ENCODE assay signal across 19 cellular contexts in the genomic region with DNA sequence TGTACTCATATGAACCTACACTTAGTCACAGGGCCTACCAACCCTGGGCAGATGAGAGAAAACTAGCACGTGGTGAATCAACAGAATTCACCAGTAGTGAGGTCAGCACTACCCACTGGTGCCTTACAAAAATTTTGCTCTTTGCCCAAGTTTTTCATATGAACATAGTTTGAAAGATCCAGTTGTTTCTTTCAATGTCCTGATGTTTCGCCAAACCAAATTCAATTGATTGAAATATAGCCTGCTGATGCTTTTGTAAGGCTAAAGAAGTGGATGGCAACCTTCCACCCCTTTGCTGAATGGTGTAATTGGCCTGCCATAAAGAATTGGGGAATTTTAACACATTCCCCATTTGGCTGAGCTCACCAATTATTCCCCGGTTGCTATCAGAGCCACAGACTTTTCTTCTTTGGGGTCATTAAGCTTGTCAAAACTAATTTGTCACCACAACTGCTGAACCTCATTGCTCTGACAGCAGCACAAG.
DNase-seq lines count a peak whose midpoint lies in the region.
"Had no signal": no experiment of that assay in that cellular context is flagged by ENCODE, and none has a peak within 500 bp of the region (broad histone marks: within the 10 kb centered on the region; RNA-seq: fewer than 3 reads in every experiment).

No MANE protein-coding gene starts in this region.

- peak overlapping the region; percentile 59 for H3K27ac ChIP-seq in caudate nucleus (ENCODE audit: low read depth, low read length)
- H3K27ac ChIP-seq in SJCRH30, result no peak overlapping the region
- H3K27ac ChIP-seq: cardiac muscle cell, KMS-11, ovary, WERI-Rb-1 had no signal

- no peak overlapping the region for H3K4me3 Mint-ChIP-seq in T-helper 2 cell treated with Interferon-gamma antibody and Interleukin-4, amounts not matched to agents 5 μg/mL and 100 μg/mL, for 36 hours
- H3K4me3 Mint-ChIP-seq: endodermal cell had no signal

- H3K27me3 ChIP-seq in SJCRH30, result no peaks in the 10 kb centered on the region
- H3K27me3 ChIP-seq: cardiac muscle cell, ovary had no signal

- no peak overlapping the region for H3K4me3 ChIP-seq in SJCRH30
- H3K4me3 ChIP-seq: cardiac muscle cell, ovary had no signal

- peaks cover 12% of the 10 kb centered on the region; the same call in 1 of the 2 replicates for H3K4me1 ChIP-seq in SJCRH30

- H3K9me3 Mint-ChIP-seq in T-helper 2 cell treated with Interferon-gamma antibody and Interleukin-4, amounts not matched to agents 5 μg/mL and 100 μg/mL, for 36 hours, result no peaks in the 10 kb centered on the region
- H3K9me3 Mint-ChIP-seq: endodermal cell had no signal

- peaks cover 12% of the 10 kb centered on the region for H3K4me1 Mint-ChIP-seq in T-helper 2 cell treated with Interferon-gamma antibody and Interleukin-4, amounts not matched to agents 5 μg/mL and 100 μg/mL, for 36 hours (ENCODE audit: low read depth)

- H3K9me3 ChIP-seq in SJCRH30 (replicated peaks), result no peaks in the 10 kb centered on the region
- H3K9me3 ChIP-seq: ovary had no signal

- H3K36me3 Mint-ChIP-seq in T-helper 2 cell treated with Interferon-gamma antibody and Interleukin-4, amounts not matched to agents 5 μg/mL and 100 μg/mL, for 36 hours (ENCODE audit: low read depth), result peaks cover 4% of the 10 kb centered on the region

- no peak overlapping the region for H3K27ac Mint-ChIP-seq in T-helper 2 cell treated with Interferon-gamma antibody and Interleukin-4, amounts not matched to agents 5 μg/mL and 100 μg/mL, for 36 hours
- H3K27ac Mint-ChIP-seq: endodermal cell had no signal

- no peaks in the 10 kb centered on the region for H3K27me3 Mint-ChIP-seq in T-helper 2 cell treated with Interferon-gamma antibody and Interleukin-4, amounts not matched to agents 5 μg/mL and 100 μg/mL, for 36 hours (ENCODE audit: low read depth)

- no peaks in the 10 kb centered on the region for H3K36me3 ChIP-seq in SJCRH30
- H3K36me3 ChIP-seq: cardiac muscle cell, ovary, WERI-Rb-1 had no signal

- DNase-seq in AG08395 (ENCODE audit: low spot score) (peak; percentile 60), LHCN-M2 (ENCODE audit: low read depth) (peak; percentile 68), caudate nucleus (lab: John Stamatoyannopoulos, UW) (peak in 4 of 61 donors; percentile 8 to 51 (median 16)), medulla oblongata (ENCODE audit: extremely low spot score) (peak; percentile 61), SJCRH30 (no peak), DMS114 treated with DMSO at 0.1 percent for 48 hours (lab: John Stamatoyannopoulos, UW; ENCODE audit: unreplicated experiment) (no peak)
- DNase-seq in stimulated activated CD4-positive, alpha-beta T cell treated with anti-CD3 and anti-CD28 coated beads, Interleukin-2, amount 100 ng/mL, for 48 hours, result no peak
- no peak for DNase-seq in T-helper 2 cell treated with Interferon-gamma antibody and Interleukin-4, amounts not matched to agents 5 μg/mL and 100 μg/mL, for 36 hours (ENCODE audit: low spot score)
- DNase-seq: ACHN; activated naive CD4-positive, alpha-beta T cell; endodermal cell; glutamatergic neuron; islet precursor cell; NCI-H524 treated with DMSO at 0.1 percent for 48 hours; ovary; SW 1271; WERI-Rb-1 had no signal

Comparison
In these comparisons a context has a peak if more than half of its experiments do, and no peak if none do; other contexts are left out.
1. DNase-seq: peak in AG08395 (single experiment), LHCN-M2 (single experiment) and medulla oblongata (single experiment); none in SJCRH30 (0 of 2), stimulated activated CD4-positive, alpha-beta T cell treated with anti-CD3 and anti-CD28 coated beads, Interleukin-2, amount 100 ng/mL, for 48 hours (0 of 2), T-helper 2 cell treated with Interferon-gamma antibody and Interleukin-4, amounts not matched to agents 5 μg/mL and 100 μg/mL, for 36 hours (single experiment) and DMS114 treated with DMSO at 0.1 percent for 48 hours (single experiment).